Comparison of ENCODE assay signal across 8 cellular contexts in genomic region chr9:132240860-132241482, GRCh38.
DNase-seq lines count a peak whose midpoint lies in the region; ATAC-seq and TF ChIP-seq lines count a peak whose summit lies in the region.

No MANE protein-coding gene starts in this region.

- peak overlapping the region; percentile 82 to 95 (median 91) for H3K27ac Mint-ChIP-seq in CD14-positive monocyte

- DNase-seq in CD14-positive monocyte (ENCODE audit: low spot score) (peak; percentile 99), HT-29 (ENCODE audit: low spot score) (peak; percentile 66), lung microvascular endothelial cell (ENCODE audit: low read depth in 2 of 2) (peak; percentile 88 to 98)
- peak; percentile 42 for DNase-seq in NK-92 treated with Interleukin-12 subunit alpha and Interleukin-12 subunit beta, amount 100 ng/mL, for 24 hours (lab: John Stamatoyannopoulos, UW)
- peak; percentile 99 for DNase-seq in activated CD8-positive, alpha-beta memory T cell treated with anti-CD3 and anti-CD28 coated beads for 24 hours
- DNase-seq in effector CD8-positive, alpha-beta T cell (lab: John Stamatoyannopoulos, UW): peak; percentile 100
- DNase-seq in stimulated activated CD4-positive, alpha-beta T cell treated with anti-CD3 and anti-CD28 coated beads, TNF-alpha, amount 100 ng/mL, for 1 hour (ENCODE audit: low read depth in 3 of 3, low spot score in 1 of 3): peak; percentile 98 to 100 (median 100)

- H3K4me3 Mint-ChIP-seq in CD14-positive monocyte: peak overlapping the region; percentile 97 to 99

- intact Hi-C loops in CD14-positive monocyte (cut with micrococcal nuclease): loop anchor here in 1 of 2 donors (10.0 kb wide), 1 partner anchor 166 kb away; the partner anchor contains the start of gene MED27

- TF ChIP-seq CTCF in CD14-positive monocyte (IDR thresholded peaks at IDR 0.05): no peak

- H3K36me3 Mint-ChIP-seq in CD14-positive monocyte: no peaks in the 10 kb centered on the region

- peaks cover 35% of the 10 kb centered on the region for H3K4me1 Mint-ChIP-seq in CD14-positive monocyte

- peaks cover 11 to 53% (median 46%) of the 10 kb centered on the region in 3 donors for H3K27me3 Mint-ChIP-seq in CD14-positive monocyte (ENCODE audit: low read depth in 3 of 3)

- peaks cover 0 to 2% (median 0%) of the 10 kb centered on the region in 7 donors for H3K9me3 Mint-ChIP-seq in CD14-positive monocyte

- ATAC-seq in GM19467 (IDR thresholded peaks at IDR 0.05; ENCODE audit: unreplicated experiment): peak; percentile 71

Comparison
In these comparisons a context has a peak if more than half of its experiments do, and no peak if none do; other contexts are left out.
1. Peak in every context shown above with its lines: DNase-seq and ATAC-seq.
2. DNase-seq: peak in every context shown above with its lines; median percentile 100 in effector CD8-positive, alpha-beta T cell; 100 in stimulated activated CD4-positive, alpha-beta T cell treated with anti-CD3 and anti-CD28 coated beads, TNF-alpha, amount 100 ng/mL, for 1 hour; 99 in CD14-positive monocyte; 99 in activated CD8-positive, alpha-beta memory T cell treated with anti-CD3 and anti-CD28 coated beads for 24 hours; 93 in lung microvascular endothelial cell; 66 in HT-29; 42 in NK-92 treated with Interleukin-12 subunit alpha and Interleukin-12 subunit beta, amount 100 ng/mL, for 24 hours.